8 cellular contexts compared by ENCODE assay signal in genomic region chr16:49492090-49492801, GRCh38.
DNase-seq lines count a peak whose midpoint lies in the region; ATAC-seq, FAIRE-seq and TF ChIP-seq lines count a peak whose summit lies in the region.

No MANE protein-coding gene starts in this region.

- H3K4me1 ChIP-seq in Loucy (ENCODE audit: insufficient read depth, low read length, poor library complexity, severe bottlenecking), result no peaks in the 10 kb centered on the region

- H3K4me3 ChIP-seq in AG04449 (ENCODE audit: low read depth, low read length), result no peak overlapping the region
- no peak overlapping the region for H3K4me3 ChIP-seq in Loucy (ENCODE audit: low read length, poor library complexity, severe bottlenecking)

- H3K9ac ChIP-seq in Loucy (ENCODE audit: low read depth, low read length, poor library complexity, severe bottlenecking), result no peak overlapping the region

- TF ChIP-seq CTCF in AG04449 (IDR thresholded peaks at IDR 0.05; ENCODE audit: insufficient read depth, low read length, missing control alignments), result peak; percentile 92
- TF ChIP-seq CTCF in Loucy (conservative IDR thresholded peaks at IDR 0.05; ENCODE audit: low read length), result peak; percentile 69

- intact Hi-C loops in head of caudate nucleus (cut with DNase I) (loop anchor here (5.0 kb wide), 1 partner anchor 100 kb away; no protein-coding TSS in a partner anchor), posterior vena cava (cut with DNase I) (loop anchor here (5.0 to 10.0 kb wide), 3 partner anchors 103 to 365 kb away; partner anchors contain the start of gene ZNF423 (in 2 of the 2))

- H3K9me2 ChIP-seq in Loucy (replicated peaks; ENCODE audit: low read depth, low read length), result no peaks in the 10 kb centered on the region

- H3K9me3 ChIP-seq in Loucy (ENCODE audit: insufficient read depth, low read depth, low read length), result no peaks in the 10 kb centered on the region

- H3K4me2 ChIP-seq in Loucy (ENCODE audit: low read depth, low read length, poor library complexity, severe bottlenecking), result peak overlapping the region; percentile 38

- no peak for FAIRE-seq in GM18507 (lab: Jason Lieb, UNC)

- H3K79me2 ChIP-seq in Loucy (ENCODE audit: insufficient read depth, low read length), result no peaks in the 10 kb centered on the region

- H3K27me3 ChIP-seq in Loucy (ENCODE audit: insufficient read depth, low read length, poor library complexity, severe bottlenecking), result no peaks in the 10 kb centered on the region

- ATAC-seq in GM21447 (IDR thresholded peaks at IDR 0.05; ENCODE audit: unreplicated experiment), result no peak
- no peak for ATAC-seq in HG02571 (IDR thresholded peaks at IDR 0.05; ENCODE audit: unreplicated experiment)

- DNase-seq in AG04449 (ENCODE audit: low read depth, low spot score) (no peak), GM18507 (ENCODE audit: extremely low spot score, insufficient read length, low read depth) (peak; percentile 47), activated T-cell treated with anti-CD3 and anti-CD28 coated beads for 48 hours (ENCODE audit: low read depth) (peak; percentile 34), head of caudate nucleus (peak in 37 of 42 donors; percentile 18 to 75 (median 49)), posterior vena cava (ENCODE audit: low spot score) (peak; percentile 83)

- no peaks in the 10 kb centered on the region for H4K20me1 ChIP-seq in Loucy (ENCODE audit: insufficient read depth, low read length, poor library complexity, severe bottlenecking)

- no peaks in the 10 kb centered on the region for H3K36me3 ChIP-seq in Loucy (ENCODE audit: insufficient read depth, low read length)

- H2AFZ ChIP-seq in Loucy (ENCODE audit: low read length), result peak overlapping the region; percentile 84

- POLR2A ChIA-PET in AG04449 (lab: Yijun Ruan, JAX), result no interaction called here

- H3F3A ChIP-seq in Loucy (ENCODE audit: low read depth), result no peaks in the 10 kb centered on the region

- CTCF ChIA-PET in AG04449 (lab: Yijun Ruan, JAX), result interaction anchor here (0.8 to 0.9 kb wide), 2 partner anchors 96 to 430 kb away, joined by 3 read pairs; no protein-coding TSS in a partner anchor
